ENCODE assay signal across 13 cellular contexts in the genomic region with DNA sequence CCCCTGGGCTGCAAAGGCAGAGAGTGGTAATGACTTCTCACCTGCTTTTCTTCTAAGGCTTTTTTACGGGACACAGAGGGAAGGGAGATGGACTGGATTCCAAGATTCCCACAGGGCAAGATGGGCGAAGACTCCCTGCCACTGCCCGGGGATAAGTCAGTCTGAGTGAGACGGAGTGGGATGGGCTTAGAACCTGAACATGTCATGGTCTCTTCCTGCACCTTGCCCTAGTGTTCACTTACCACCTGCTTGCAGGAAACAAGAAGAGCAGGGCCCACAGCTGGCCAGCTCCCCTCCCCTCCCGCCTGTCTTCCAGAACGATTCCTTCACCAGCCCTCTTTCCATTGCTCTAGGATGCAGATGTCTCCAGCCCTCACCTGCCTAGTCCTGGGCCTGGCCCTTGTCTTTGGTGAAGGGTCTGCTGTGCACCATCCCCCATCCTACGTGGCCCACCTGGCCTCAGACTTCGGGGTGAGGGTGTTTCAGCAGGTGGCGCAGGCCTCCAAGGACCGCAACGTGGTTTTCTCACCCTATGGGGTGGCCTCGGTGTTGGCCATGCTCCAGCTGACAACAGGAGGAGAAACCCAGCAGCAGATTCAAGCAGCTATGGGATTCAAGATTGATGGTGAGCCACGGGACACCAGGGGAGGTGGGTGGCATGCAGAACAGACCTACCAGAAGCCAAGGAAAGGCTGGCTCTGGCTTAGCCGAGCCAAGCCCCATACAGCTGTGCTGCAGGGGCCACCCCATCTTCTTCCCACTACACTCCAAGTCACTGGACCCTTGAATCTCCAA. TPM values are rescaled to one million over a fixed set of nuclear protein-coding genes. Genes with fewer than 3 reads are reported as not detected.
DNase-seq lines count a peak whose midpoint lies in the region; ATAC-seq, FAIRE-seq and TF ChIP-seq lines count a peak whose summit lies in the region.
"Had no signal": no experiment of that assay in that cellular context is flagged by ENCODE, and none has a peak within 500 bp of the region (broad histone marks: within the 10 kb centered on the region; RNA-seq: fewer than 3 reads in every experiment).

No MANE protein-coding gene starts in this region.

- peak overlapping the region; percentile 98 for H3K4me2 ChIP-seq in astrocyte (ENCODE audit: low read length)

- H3K27ac Mint-ChIP-seq in astrocyte (ENCODE audit: unreplicated experiment): peak overlapping the region; percentile 89

- ATAC-seq in heart left ventricle (no peak), left ventricle myocardium superior (no peak), upper lobe of left lung (ENCODE audit: low FRiP score in 2 of 2) (no peak), HG03460 (IDR thresholded peaks at IDR 0.05; ENCODE audit: unreplicated experiment) (no peak), GM19351 (IDR thresholded peaks at IDR 0.05; ENCODE audit: unreplicated experiment) (no peak)

- peak overlapping the region; percentile 99 for H3K4me3 Mint-ChIP-seq in astrocyte (ENCODE audit: unreplicated experiment)

- DNase-seq in heart left ventricle (no peak), left ventricle myocardium superior (no peak), astrocyte (ENCODE audit: low read depth) (no peak), iris pigment epithelial cell (ENCODE audit: low read depth) (peak; percentile 70), upper lobe of left lung (no peak), nucleus accumbens (lab: John Stamatoyannopoulos, UW) (no peak)
- DNase-seq: NCI-H1092, NCI-H69 had no signal

- no peaks in the 10 kb centered on the region for H3K27me3 Mint-ChIP-seq in astrocyte (ENCODE audit: low read depth, unreplicated experiment)

- no peaks in the 10 kb centered on the region for H3K27me3 ChIP-seq in heart left ventricle
- H3K27me3 ChIP-seq in astrocyte (ENCODE audit: insufficient read depth, low read length): no peaks in the 10 kb centered on the region
- no peaks in the 10 kb centered on the region for H3K27me3 ChIP-seq in upper lobe of left lung

- H4K20me1 ChIP-seq in astrocyte (ENCODE audit: insufficient read depth, low read length): peaks cover 61% of the 10 kb centered on the region

- FAIRE-seq in astrocyte (lab: Jason Lieb, UNC): no peak

- H2AFZ ChIP-seq in astrocyte (ENCODE audit: low read depth, low read length): no peak overlapping the region

- H3K9ac ChIP-seq in astrocyte (ENCODE audit: low read length): peak overlapping the region; percentile 93

- 84 to 91% (median 88%) methylated on average over 11 to 14 of the region's 14 CpGs for WGBS in heart left ventricle, 4 donors
- 78% methylated on average over 10 to 14 of the region's 14 CpGs for WGBS in upper lobe of left lung, 2 donors

- H3K9me3 ChIP-seq in heart left ventricle: no peaks in the 10 kb centered on the region
- H3K9me3 ChIP-seq in astrocyte (ENCODE audit: insufficient read depth, low read depth, low read length): no peaks in the 10 kb centered on the region
- H3K9me3 ChIP-seq in upper lobe of left lung: no peaks in the 10 kb centered on the region

- H3K36me3 ChIP-seq in heart left ventricle (peaks cover 0 to 16% (median 6%) of the 10 kb centered on the region in 9 donors), astrocyte (ENCODE audit: insufficient read depth, low read length) (peaks cover 32% of the 10 kb centered on the region), upper lobe of left lung (peaks cover 5 to 30% (median 7%) of the 10 kb centered on the region in 4 donors)

- peaks cover 3 to 52% (median 32%) of the 10 kb centered on the region in 12 donors for H3K4me1 ChIP-seq in heart left ventricle
- H3K4me1 ChIP-seq in astrocyte (ENCODE audit: insufficient read depth, low read length): peaks cover 65% of the 10 kb centered on the region
- H3K4me1 ChIP-seq in upper lobe of left lung: peaks cover 32 to 60% (median 38%) of the 10 kb centered on the region in 4 donors

- peak overlapping the region in 1 of 12 donors; percentile 72 for H3K27ac ChIP-seq in heart left ventricle
- H3K27ac ChIP-seq in astrocyte (ENCODE audit: low read depth, low read length): peak overlapping the region; percentile 97
- H3K27ac ChIP-seq in upper lobe of left lung: peak overlapping the region; percentile 49 to 86 (median 73)

- peak overlapping the region in 8 of 12 donors; percentile 19 to 58 (median 47) for H3K4me3 ChIP-seq in heart left ventricle
- H3K4me3 ChIP-seq in astrocyte (ENCODE audit: insufficient read depth, low read depth, low read length): peak overlapping the region; percentile 96
- peak overlapping the region in 3 of 4 donors; percentile 31 to 52 (median 39) for H3K4me3 ChIP-seq in upper lobe of left lung

- no peak for TF ChIP-seq POLR2A in heart left ventricle (IDR thresholded peaks at IDR 0.05)
- no peak for TF ChIP-seq POLR2A in upper lobe of left lung (IDR thresholded peaks at IDR 0.05)

- H3K9me3 Mint-ChIP-seq in astrocyte (ENCODE audit: unreplicated experiment): peaks cover 2% of the 10 kb centered on the region
- H3K9me3 Mint-ChIP-seq: T-helper 2 cell treated with Interferon-gamma antibody and Interleukin-4, amounts not matched to agents 5 μg/mL and 100 μg/mL, for 36 hours had no signal

- no peak for TF ChIP-seq EP300 in upper lobe of left lung (IDR thresholded peaks at IDR 0.05)

- peaks cover 36% of the 10 kb centered on the region for H3K36me3 Mint-ChIP-seq in astrocyte (ENCODE audit: low read depth, unreplicated experiment)

- intact Hi-C loops in heart left ventricle (cut with DNase I) (no loop called here), left ventricle myocardium superior (cut with micrococcal nuclease) (no loop called here)

- H3K4me1 Mint-ChIP-seq in astrocyte (ENCODE audit: low read depth, unreplicated experiment): peaks cover 31% of the 10 kb centered on the region

- H3K79me2 ChIP-seq in astrocyte (ENCODE audit: insufficient read depth, low read length): peaks cover 59% of the 10 kb centered on the region

- TF ChIP-seq CTCF in heart left ventricle (IDR thresholded peaks at IDR 0.05) (no peak), astrocyte (IDR thresholded peaks at IDR 0.05; ENCODE audit: insufficient read depth, low read depth, low read length) (no peak), upper lobe of left lung (IDR thresholded peaks at IDR 0.05) (no peak)

RNA-seq across cellular contexts. Expression of gene SERPINE1, which starts 1.3 kb away (rescaled TPM):
- total RNA-seq in heart left ventricle (100 to 1,000 TPM in 1 of 9 donors, 10 to 100 TPM in 4, 1 to 10 TPM in 4; 1.3 to 153 (median 13.9) TPM), left ventricle myocardium superior (1.3 TPM), astrocyte (1,303 and 1,496 TPM in 2 replicates), upper lobe of left lung (100 to 1,000 TPM in 1 of 6 donors, 10 to 100 TPM in 4, 1 to 10 TPM in 1; 8.4 to 125 (median 24.0) TPM)
- 100 to 1,000 TPM in 1 of 2 donors, 1 to 10 TPM in 1; 3.4 to 595 TPM for polyA plus RNA-seq in heart left ventricle

RNA-seq across cellular contexts. Expression of gene AP1S1, which starts 26.0 kb away (rescaled TPM):
- total RNA-seq in heart left ventricle (10 to 100 TPM in 8 of 9 donors, 1 to 10 TPM in 1; 9.9 to 24.5 (median 12.8) TPM), left ventricle myocardium superior (11.8 TPM), astrocyte (172 and 181 TPM in 2 replicates), upper lobe of left lung (10 to 100 TPM; 17.1 to 41.9 (median 33.8) TPM)
- polyA plus RNA-seq in heart left ventricle: 10 to 100 TPM; 15.9 to 41.8 TPM

RNA-seq across cellular contexts. Expression of gene VGF, which starts 37.1 kb away (rescaled TPM):
- total RNA-seq in heart left ventricle (under 1 TPM in 2 of 9 donors, not detected in 7; 0.09 to 0.19 TPM), left ventricle myocardium superior (not detected), astrocyte (40.5 and 51.8 TPM in 2 replicates), upper lobe of left lung (under 1 TPM in 2 of 6 donors, not detected in 4; 0.24 to 0.33 TPM)
- under 1 TPM in 1 of 2 donors, not detected in 1; 0.14 TPM for polyA plus RNA-seq in heart left ventricle
- total RNA-seq: urinary bladder had no signal

RNA-seq across cellular contexts. Expression of gene TRIM56, which starts 43.0 kb away (rescaled TPM):
- total RNA-seq in heart left ventricle (10 to 100 TPM in 8 of 9 donors, 1 to 10 TPM in 1; 7.9 to 37.4 (median 14.7) TPM), left ventricle myocardium superior (16.6 TPM), astrocyte (24.2 and 24.4 TPM in 2 replicates), upper lobe of left lung (10 to 100 TPM; 25.4 to 66.1 (median 51.3) TPM)
- polyA plus RNA-seq in heart left ventricle: 10 to 100 TPM; 10.7 to 12.7 TPM

RNA-seq across cellular contexts. Expression of gene NAT16, which starts 51.9 kb away (rescaled TPM):
- under 1 TPM in 1 of 9 donors, not detected in 8; 0.23 TPM for total RNA-seq in heart left ventricle
- not detected for polyA plus RNA-seq in heart left ventricle
- not detected for total RNA-seq in left ventricle myocardium superior
- 0.16 TPM in 1 of 2 replicates, not detected in the other for total RNA-seq in astrocyte
- not detected for total RNA-seq in upper lobe of left lung
- total RNA-seq: pulmonary artery endothelial cell, urinary bladder had no signal
- polyA plus RNA-seq: urinary bladder had no signal

Comparison
In these comparisons a context has a peak if more than half of its experiments do, and no peak if none do; other contexts are left out.
1. H3K4me3 ChIP-seq: peak in every context shown above with its lines; median percentile 96 in astrocyte; 47 in heart left ventricle; 39 in upper lobe of left lung.
2. RNA of gene VGF, which starts 37.1 kb away (total RNA-seq): 40.5 to 51.8 TPM in astrocyte; 0.09 to 0.19 TPM in heart left ventricle, not detected in left ventricle myocardium superior (single experiment) and 0.24 to 0.33 TPM in upper lobe of left lung; every median in the first group is over 10 times any median in the second.